6 cellular contexts compared by ENCODE assay signal in the genomic region with DNA sequence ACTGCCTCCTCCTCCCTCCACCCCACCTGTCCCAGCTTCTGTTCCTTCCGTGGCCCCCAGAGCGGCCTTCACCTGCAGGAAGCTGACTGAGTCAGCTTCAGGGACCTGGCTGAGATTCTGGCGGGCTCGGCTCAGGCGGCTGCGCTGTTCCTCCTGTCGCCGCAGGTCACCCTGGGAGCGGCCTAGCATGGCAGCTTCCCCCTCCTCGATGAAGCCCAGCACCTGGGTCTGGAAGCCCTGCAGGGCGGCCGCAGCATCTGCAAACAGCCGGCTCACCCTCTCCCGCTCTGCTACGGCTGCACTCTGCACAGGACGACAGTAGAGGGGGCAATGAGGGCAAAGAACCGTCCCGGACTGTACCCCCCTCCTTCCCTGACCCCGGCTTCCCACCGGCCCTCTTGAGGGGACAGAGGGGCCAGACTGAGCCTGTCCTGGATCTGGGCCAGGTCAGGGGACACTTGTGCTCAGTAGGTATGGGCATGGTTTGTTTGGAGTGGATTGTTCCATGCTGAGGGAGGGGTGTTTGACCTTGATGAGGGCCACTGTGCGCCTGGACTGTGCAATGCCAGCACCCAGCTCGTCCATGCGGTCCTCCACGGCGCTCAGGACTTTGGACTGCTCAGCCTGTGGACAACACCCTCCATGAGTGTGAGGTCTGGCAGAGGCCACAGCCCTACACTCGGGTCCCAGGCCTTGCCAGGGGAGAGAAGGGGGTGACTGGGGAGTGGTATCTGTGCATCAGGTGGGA. TPM values are rescaled to one million over a fixed set of nuclear protein-coding genes. Genes with fewer than 3 reads are reported as not detected.
A peak's percentile ranks its signal among the peaks of the same experiment; 100 is the strongest.
DNase-seq lines count a peak whose midpoint lies in the region; ATAC-seq and TF ChIP-seq lines count a peak whose summit lies in the region.

No MANE protein-coding gene starts in this region.

- peak; percentile 86 for DNase-seq in activated CD4-positive, alpha-beta memory T cell treated with anti-CD3 and anti-CD28 coated beads for 36 hours
- peak; percentile 48 for DNase-seq in glutamatergic neuron
- DNase-seq in stimulated activated CD8-positive, alpha-beta memory T cell treated with anti-CD3 and anti-CD28 coated beads, Interleukin-15, amount 100 ng/mL, for 24 hours (ENCODE audit: low read depth): peak; percentile 31

- peaks cover 35% of the 10 kb centered on the region for H3K4me1 Mint-ChIP-seq in activated CD4-positive, alpha-beta memory T cell treated with anti-CD3 and anti-CD28 coated beads for 36 hours (ENCODE audit: low read depth)
- H3K4me1 Mint-ChIP-seq in glutamatergic neuron (ENCODE audit: low read depth, unreplicated experiment): no peaks in the 10 kb centered on the region

- ATAC-seq in HG02970 (IDR thresholded peaks at IDR 0.05; ENCODE audit: low FRiP score, unreplicated experiment): peak; percentile 31
- no peak for ATAC-seq in HG02759 (IDR thresholded peaks at IDR 0.05; ENCODE audit: unreplicated experiment)
- ATAC-seq in GM18870 (IDR thresholded peaks at IDR 0.05; ENCODE audit: unreplicated experiment): no peak

- H3K27me3 Mint-ChIP-seq in activated CD4-positive, alpha-beta memory T cell treated with anti-CD3 and anti-CD28 coated beads for 36 hours: no peaks in the 10 kb centered on the region
- H3K27me3 Mint-ChIP-seq in glutamatergic neuron (ENCODE audit: unreplicated experiment): peaks cover 6% of the 10 kb centered on the region

- CTCF ChIA-PET in activated CD4-positive, alpha-beta memory T cell treated with anti-CD3 and anti-CD28 coated beads for 36 hours (lab: Charles Lee): interaction anchor here (0.6 to 11.0 kb wide), 21 partner anchors 9 to 129 kb away, joined by 3 to 111 read pairs (median 5); partner anchors contain the start of genes GALK1, MRPL38, TRIM65 and UNC13D

- peaks cover 3% of the 10 kb centered on the region for H3K36me3 Mint-ChIP-seq in activated CD4-positive, alpha-beta memory T cell treated with anti-CD3 and anti-CD28 coated beads for 36 hours
- H3K36me3 Mint-ChIP-seq in glutamatergic neuron (ENCODE audit: unreplicated experiment): no peaks in the 10 kb centered on the region

- peak overlapping the region; percentile 92 for H3K27ac Mint-ChIP-seq in activated CD4-positive, alpha-beta memory T cell treated with anti-CD3 and anti-CD28 coated beads for 36 hours
- H3K27ac Mint-ChIP-seq in glutamatergic neuron (ENCODE audit: unreplicated experiment): no peak overlapping the region

- POLR2A ChIA-PET in activated CD4-positive, alpha-beta memory T cell treated with anti-CD3 and anti-CD28 coated beads for 36 hours (lab: Charles Lee): interaction anchor here (0.8 to 2.8 kb wide), 9 partner anchors 12 to 201 kb away, joined by 3 to 17 read pairs (median 5); partner anchors contain the start of genes TRIM65 and WBP2

- peak overlapping the region; percentile 89 for H3K4me3 Mint-ChIP-seq in activated CD4-positive, alpha-beta memory T cell treated with anti-CD3 and anti-CD28 coated beads for 36 hours
- no peak overlapping the region for H3K4me3 Mint-ChIP-seq in glutamatergic neuron (ENCODE audit: unreplicated experiment)

- no peaks in the 10 kb centered on the region for H3K9me3 Mint-ChIP-seq in activated CD4-positive, alpha-beta memory T cell treated with anti-CD3 and anti-CD28 coated beads for 36 hours
- peaks cover 4% of the 10 kb centered on the region for H3K9me3 Mint-ChIP-seq in glutamatergic neuron (ENCODE audit: unreplicated experiment)

- TF ChIP-seq CTCF in glutamatergic neuron (IDR thresholded peaks at IDR 0.05; ENCODE audit: partially characterized antibody, unreplicated experiment): peak; percentile 23

- intact Hi-C loops in activated CD4-positive, alpha-beta memory T cell treated with anti-CD3 and anti-CD28 coated beads for 36 hours (cut with micrococcal nuclease): loop anchor here (1.0 to 2.0 kb wide), 3 partner anchors 12 to 20 kb away; partner anchors contain the start of gene TRIM65

RNA-seq across cellular contexts. Expression of gene TRIM47, which starts 2.0 kb away (rescaled TPM):
- total RNA-seq in activated CD4-positive, alpha-beta memory T cell treated with anti-CD3 and anti-CD28 coated beads for 36 hours: 10 to 100 TPM; 18.5 to 19.5 TPM
- 2.1 TPM for total RNA-seq in glutamatergic neuron (ENCODE audit: unreplicated experiment)

RNA-seq across cellular contexts. Expression of gene TRIM65, which starts 20.4 kb away (rescaled TPM):
- total RNA-seq in activated CD4-positive, alpha-beta memory T cell treated with anti-CD3 and anti-CD28 coated beads for 36 hours: 10 to 100 TPM; 27.5 to 28.2 TPM
- 24.3 TPM for total RNA-seq in glutamatergic neuron (ENCODE audit: unreplicated experiment)

RNA-seq across cellular contexts. Expression of gene WBP2, which starts 21.2 kb away (rescaled TPM):
- 10 to 100 TPM; 79.1 to 80.6 TPM for total RNA-seq in activated CD4-positive, alpha-beta memory T cell treated with anti-CD3 and anti-CD28 coated beads for 36 hours
- total RNA-seq in glutamatergic neuron (ENCODE audit: unreplicated experiment): 111 TPM

RNA-seq across cellular contexts. Expression of gene MRPL38, which starts 28.3 kb away (rescaled TPM):
- 100 to 1,000 TPM; 108 TPM for total RNA-seq in activated CD4-positive, alpha-beta memory T cell treated with anti-CD3 and anti-CD28 coated beads for 36 hours
- 133 TPM for total RNA-seq in glutamatergic neuron (ENCODE audit: unreplicated experiment)

RNA-seq across cellular contexts. Expression of gene UNC13D, which starts 32.2 kb away (rescaled TPM):
- total RNA-seq in activated CD4-positive, alpha-beta memory T cell treated with anti-CD3 and anti-CD28 coated beads for 36 hours: 100 to 1,000 TPM; 135 to 139 TPM
- 2.4 TPM for total RNA-seq in glutamatergic neuron (ENCODE audit: unreplicated experiment)

Comparison
In these comparisons a context has a peak if more than half of its experiments do, and no peak if none do; other contexts are left out.
1. DNase-seq: peak in every context shown above with its lines; median percentile 86 in activated CD4-positive, alpha-beta memory T cell treated with anti-CD3 and anti-CD28 coated beads for 36 hours; 48 in glutamatergic neuron; 31 in stimulated activated CD8-positive, alpha-beta memory T cell treated with anti-CD3 and anti-CD28 coated beads, Interleukin-15, amount 100 ng/mL, for 24 hours.